Comparison of ENCODE assay signal across 10 cellular contexts in the genomic region with DNA sequence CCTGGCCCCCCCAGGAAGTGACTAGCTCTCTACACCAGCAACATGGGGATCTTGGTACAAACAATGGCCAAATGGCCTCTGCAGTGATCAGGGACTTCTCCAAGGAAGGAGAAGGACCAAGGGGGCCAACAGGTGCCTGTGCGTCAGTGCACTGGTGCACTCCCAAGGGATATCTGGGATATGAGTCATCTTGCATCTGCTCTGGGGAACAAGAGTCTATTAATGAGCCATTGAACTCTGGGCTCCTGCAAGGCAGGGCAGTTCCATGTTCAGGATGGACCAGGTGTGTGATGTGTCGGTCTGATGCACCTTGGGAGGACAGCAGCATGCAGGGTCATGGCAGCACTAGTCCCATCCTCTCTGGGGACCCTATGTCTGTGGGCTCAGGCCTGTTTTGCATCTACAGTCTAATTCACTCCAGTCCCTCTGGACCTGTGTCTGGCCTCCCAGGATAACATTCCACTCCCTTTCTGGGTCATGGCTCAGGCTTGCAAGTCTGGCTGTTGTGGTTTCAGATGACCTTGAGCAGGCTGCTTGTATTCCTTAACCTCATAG.
DNase-seq lines count a peak whose midpoint lies in the region; ATAC-seq, FAIRE-seq and TF ChIP-seq lines count a peak whose summit lies in the region.
"Had no signal": no experiment of that assay in that cellular context is flagged by ENCODE, and none has a peak within 500 bp of the region (broad histone marks: within the 10 kb centered on the region; RNA-seq: fewer than 3 reads in every experiment).

No MANE protein-coding gene starts in this region.

- no peak overlapping the region for H2AK5ac ChIP-seq in mesendoderm (ENCODE audit: low read length)

- no peak overlapping the region for H3K9ac ChIP-seq in mesendoderm (ENCODE audit: low read length)
- H3K9ac ChIP-seq: GM23248 had no signal

- H3K27me3 Mint-ChIP-seq in activated CD4-positive, alpha-beta T cell treated with anti-CD3 and anti-CD28 coated beads, Interleukin-2, amount 10 ng/mL, durations not matched to agents 24 days and 14 days = no peaks in the 10 kb centered on the region

- H3K79me1 ChIP-seq in mesendoderm (ENCODE audit: low read length) = peaks cover 1% of the 10 kb centered on the region

- H3K18ac ChIP-seq in mesendoderm (ENCODE audit: low read length) = no peak overlapping the region

- H3K9me3 ChIP-seq in right atrium auricular region (no peaks in the 10 kb centered on the region), adrenal gland (replicated peaks in 1 of 3) (no peaks in the 10 kb centered on the region)

- H4K8ac ChIP-seq in mesendoderm (ENCODE audit: low read depth, low read length) = no peak overlapping the region

- WGBS in mesendoderm (ENCODE audit: extremely low coverage, insufficient coverage, low lambda C conversion rate) = no CpG with 5 or more reads among the region's 2 CpGs
- WGBS in adrenal gland, 4 donors = 75 to 91% (median 87%) methylated on average over 1 to 2 of the region's 2 CpGs

- no peaks in the 10 kb centered on the region for H3K36me3 Mint-ChIP-seq in activated CD4-positive, alpha-beta T cell treated with anti-CD3 and anti-CD28 coated beads, Interleukin-2, amount 10 ng/mL, durations not matched to agents 24 days and 14 days (ENCODE audit: low read depth)

- H3K4me3 ChIP-seq in right atrium auricular region (no peak overlapping the region), mesendoderm (ENCODE audit: low read length) (no peak overlapping the region), adrenal gland (no peak overlapping the region)
- H3K4me3 ChIP-seq: GM23248, PC-9 had no signal

- ATAC-seq in Right ventricle myocardium superior (ENCODE audit: poor library complexity) = peak; percentile 59
- ATAC-seq in left ventricle myocardium superior = peak; percentile 43

- H3K4me2 ChIP-seq in mesendoderm (ENCODE audit: low read length) = no peak overlapping the region
- H3K4me2 ChIP-seq: PC-9 had no signal

- H2BK120ac ChIP-seq in mesendoderm (ENCODE audit: low read depth, low read length) = no peak overlapping the region

- intact Hi-C loops in Right ventricle myocardium superior (cut with DNase I) (no loop called here), left ventricle myocardium superior (cut with micrococcal nuclease) (no loop called here), adrenal gland (cut with DNase I) (no loop called here)
- intact Hi-C loops in activated CD4-positive, alpha-beta T cell treated with anti-CD3 and anti-CD28 coated beads, Interleukin-2, amount 10 ng/mL, durations not matched to agents 24 days and 14 days (cut with micrococcal nuclease) = no loop called here

- no peak for TF ChIP-seq POLR2A in adrenal gland (IDR thresholded peaks at IDR 0.05)

- H3K4me3 Mint-ChIP-seq in activated CD4-positive, alpha-beta T cell treated with anti-CD3 and anti-CD28 coated beads, Interleukin-2, amount 10 ng/mL, durations not matched to agents 24 days and 14 days = no peak overlapping the region

- H3K36me3 ChIP-seq in right atrium auricular region = no peaks in the 10 kb centered on the region
- H3K36me3 ChIP-seq in mesendoderm (ENCODE audit: control insufficient read depth, insufficient read depth, low read length) = no peaks in the 10 kb centered on the region
- H3K36me3 ChIP-seq in adrenal gland (replicated peaks in 1 of 2) = no peaks in the 10 kb centered on the region

- H3K27me3 ChIP-seq in right atrium auricular region (no peaks in the 10 kb centered on the region), mesendoderm (ENCODE audit: insufficient read depth, low read length, poor library complexity) (no peaks in the 10 kb centered on the region), adrenal gland (no peaks in the 10 kb centered on the region)

- H3K56ac ChIP-seq in mesendoderm (ENCODE audit: low read length) = no peak overlapping the region

- no peak overlapping the region for H3K23ac ChIP-seq in mesendoderm (ENCODE audit: low read length)

- no peak for TF ChIP-seq CTCF in right atrium auricular region (IDR thresholded peaks at IDR 0.05)
- TF ChIP-seq CTCF in adrenal gland (IDR thresholded peaks at IDR 0.05) = no peak

- H3K4me1 ChIP-seq in right atrium auricular region = peaks cover 0 to 46% of the 10 kb centered on the region in 2 donors
- peaks cover 2% of the 10 kb centered on the region for H3K4me1 ChIP-seq in mesendoderm (ENCODE audit: control insufficient read depth, low read depth, low read length)
- no peaks in the 10 kb centered on the region for H3K4me1 ChIP-seq in adrenal gland (replicated peaks in 1 of 2)

- H3K79me2 ChIP-seq in mesendoderm (ENCODE audit: control insufficient read depth, insufficient read depth, low read length) = no peaks in the 10 kb centered on the region

- H2BK5ac ChIP-seq in mesendoderm (ENCODE audit: low read length) = no peak overlapping the region

- H2BK15ac ChIP-seq in mesendoderm (replicated peaks; ENCODE audit: low read depth) = no peak overlapping the region

- H3K4ac ChIP-seq in mesendoderm (ENCODE audit: low read depth, low read length) = no peak overlapping the region

- no peak overlapping the region for H3K27ac ChIP-seq in right atrium auricular region
- no peak overlapping the region for H3K27ac ChIP-seq in mesendoderm (ENCODE audit: low read depth, low read length)
- no peak overlapping the region for H3K27ac ChIP-seq in adrenal gland
- H3K27ac ChIP-seq: GM23248, PC-9 had no signal

- no peaks in the 10 kb centered on the region for H3K9me3 Mint-ChIP-seq in activated CD4-positive, alpha-beta T cell treated with anti-CD3 and anti-CD28 coated beads, Interleukin-2, amount 10 ng/mL, durations not matched to agents 24 days and 14 days

- no peaks in the 10 kb centered on the region for H3K4me1 Mint-ChIP-seq in activated CD4-positive, alpha-beta T cell treated with anti-CD3 and anti-CD28 coated beads, Interleukin-2, amount 10 ng/mL, durations not matched to agents 24 days and 14 days

- H4K5ac ChIP-seq in mesendoderm (ENCODE audit: low read length) = no peak overlapping the region

- DNase-seq in Right ventricle myocardium superior (no peak), right atrium auricular region (ENCODE audit: low spot score) (no peak), RCC 7860 (ENCODE audit: low spot score) (peak; percentile 81), left ventricle myocardium superior (no peak), urothelium cell line (ENCODE audit: low spot score) (peak; percentile 94), mesendoderm (no peak), adrenal gland (no peak)
- DNase-seq in activated CD4-positive, alpha-beta T cell treated with anti-CD3 and anti-CD28 coated beads, Interleukin-2, amount 10 ng/mL, durations not matched to agents 24 days and 14 days = no peak
- DNase-seq: GM23248 had no signal

- H3K27ac Mint-ChIP-seq in activated CD4-positive, alpha-beta T cell treated with anti-CD3 and anti-CD28 coated beads, Interleukin-2, amount 10 ng/mL, durations not matched to agents 24 days and 14 days = no peak overlapping the region

- FAIRE-seq in RCC 7860 (lab: Jason Lieb, UNC) (peak; percentile 79), urothelium cell line (lab: Jason Lieb, UNC) (peak; percentile 5)

Comparison
In these comparisons a context has a peak if more than half of its experiments do, and no peak if none do; other contexts are left out.
1. DNase-seq: peak in RCC 7860 (single experiment) and urothelium cell line (single experiment); none in Right ventricle myocardium superior (single experiment), right atrium auricular region (single experiment), left ventricle myocardium superior (single experiment), mesendoderm (single experiment), activated CD4-positive, alpha-beta T cell treated with anti-CD3 and anti-CD28 coated beads, Interleukin-2, amount 10 ng/mL, durations not matched to agents 24 days and 14 days (single experiment) and adrenal gland (0 of 7).